Comparison of ENCODE assay signal across 12 cellular contexts in the genomic region with DNA sequence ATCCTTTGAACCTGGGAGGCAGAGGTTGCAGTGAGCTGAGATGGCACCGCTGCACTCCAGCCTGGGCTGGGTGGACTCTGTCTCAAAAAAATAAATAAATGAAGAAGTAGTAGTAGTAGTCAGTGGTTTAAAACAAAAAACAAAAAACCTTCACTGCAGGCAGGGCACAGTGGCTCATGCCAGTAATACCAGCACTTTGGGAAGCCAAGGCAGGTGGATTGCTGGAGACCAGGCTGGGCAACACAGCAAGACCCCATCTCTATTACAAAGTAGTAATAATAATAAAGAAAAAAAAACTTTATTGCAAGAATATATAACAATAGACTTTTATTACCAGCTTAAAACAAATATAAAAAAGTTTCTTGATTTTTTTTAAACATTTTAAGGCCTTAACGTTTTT. TPM values are rescaled to one million over a fixed set of nuclear protein-coding genes. Genes with fewer than 3 reads are reported as not detected.
A peak's percentile ranks its signal among the peaks of the same experiment; 100 is the strongest.
DNase-seq lines count a peak whose midpoint lies in the region; ATAC-seq and FAIRE-seq lines count a peak whose summit lies in the region.
"Had no signal": no experiment of that assay in that cellular context is flagged by ENCODE, and none has a peak within 500 bp of the region (broad histone marks: within the 10 kb centered on the region; RNA-seq: fewer than 3 reads in every experiment).

No MANE protein-coding gene starts in this region.

- DNase-seq in central memory CD8-positive, alpha-beta T cell (ENCODE audit: low spot score in 2 of 2): no peak
- DNase-seq in natural killer cell treated with Interleukin-12 subunit alpha and Interleukin-12 subunit beta and Interleukin-15 and Interleukin-18, amount 100 ng/mL, for 72 hours (ENCODE audit: low spot score): no peak
- DNase-seq in SIG-M5 (lab: John Stamatoyannopoulos, UW) (no peak), Kasumi-1 (lab: John Stamatoyannopoulos, UW) (no peak)
- DNase-seq: IMR-90; NCI-H187; NCI-H446; NK-92 treated with Interleukin-12 subunit alpha and Interleukin-12 subunit beta, amount 100 ng/mL, for 24 hours; SHP77 treated with DMSO at 0.1 percent for 48 hours had no signal

- peaks cover 3 to 66% (median 37%) of the 10 kb centered on the region in 11 experiments for H3K36me3 ChIP-seq in BLaER1 treated with 17β-estradiol and CSF1 and Interleukin-3, amounts not matched to agents 10 nM and 100 nM

- no peak overlapping the region for H3K4me3 ChIP-seq in BLaER1 treated with 17β-estradiol and CSF1 and Interleukin-3, amounts not matched to agents 10 nM and 100 nM

- ATAC-seq in central memory CD8-positive, alpha-beta T cell (replicated peaks; ENCODE audit: extremely low read depth, poor library complexity, severe bottlenecking): no peak
- no peak for ATAC-seq in natural killer cell treated with Interleukin-12 subunit alpha and Interleukin-12 subunit beta and Interleukin-15 and Interleukin-18, amount 100 ng/mL, for 72 hours
- no peak for ATAC-seq in HG03469 (IDR thresholded peaks at IDR 0.05; ENCODE audit: unreplicated experiment)

- H3K4me2 ChIP-seq in BLaER1 treated with 17β-estradiol and CSF1 and Interleukin-3, amounts not matched to agents 10 nM and 100 nM: peak overlapping the region in 6 of 11 experiments; percentile 12 to 94 (median 62); a peak in 9 of 22 replicates

- peak; percentile 33 for FAIRE-seq in G401.6 (lab: Jason Lieb, UNC)

- no peaks in the 10 kb centered on the region for H3K9me3 ChIP-seq in BLaER1 treated with 17β-estradiol and CSF1 and Interleukin-3, amounts not matched to agents 10 nM and 100 nM (replicated peaks in 1 of 11)

- peak overlapping the region in 3 of 11 experiments; percentile 10 to 38 (median 25); a peak in 3 of 22 replicates for H3K27ac ChIP-seq in BLaER1 treated with 17β-estradiol and CSF1 and Interleukin-3, amounts not matched to agents 10 nM and 100 nM

- H3K4me1 Mint-ChIP-seq in central memory CD8-positive, alpha-beta T cell: peaks cover 59% of the 10 kb centered on the region
- peaks cover 47 to 59% of the 10 kb centered on the region in 2 donors for H3K4me1 Mint-ChIP-seq in natural killer cell treated with Interleukin-12 subunit alpha and Interleukin-12 subunit beta and Interleukin-15 and Interleukin-18, amount 100 ng/mL, for 72 hours (ENCODE audit: low read depth in 2 of 2)

- H3K9me3 Mint-ChIP-seq in central memory CD8-positive, alpha-beta T cell: no peaks in the 10 kb centered on the region
- no peaks in the 10 kb centered on the region for H3K9me3 Mint-ChIP-seq in natural killer cell treated with Interleukin-12 subunit alpha and Interleukin-12 subunit beta and Interleukin-15 and Interleukin-18, amount 100 ng/mL, for 72 hours

- H3K4me1 ChIP-seq in BLaER1 treated with 17β-estradiol and CSF1 and Interleukin-3, amounts not matched to agents 10 nM and 100 nM: peaks cover 38 to 98% (median 77%) of the 10 kb centered on the region in 10 experiments

- peaks cover 27% of the 10 kb centered on the region for H3K36me3 Mint-ChIP-seq in central memory CD8-positive, alpha-beta T cell (ENCODE audit: insufficient read depth)
- H3K36me3 Mint-ChIP-seq in natural killer cell treated with Interleukin-12 subunit alpha and Interleukin-12 subunit beta and Interleukin-15 and Interleukin-18, amount 100 ng/mL, for 72 hours: peaks cover 3% of the 10 kb centered on the region

- no peak overlapping the region for H3K9ac ChIP-seq in BLaER1 treated with 17β-estradiol and CSF1 and Interleukin-3, amounts not matched to agents 10 nM and 100 nM

- H3K4me3 Mint-ChIP-seq in central memory CD8-positive, alpha-beta T cell: no peak overlapping the region
- peak overlapping the region; percentile 47 for H3K4me3 Mint-ChIP-seq in natural killer cell treated with Interleukin-12 subunit alpha and Interleukin-12 subunit beta and Interleukin-15 and Interleukin-18, amount 100 ng/mL, for 72 hours

- peak overlapping the region; percentile 52 for H3K27ac Mint-ChIP-seq in central memory CD8-positive, alpha-beta T cell (ENCODE audit: low read depth)
- peak overlapping the region; percentile 52 to 76 for H3K27ac Mint-ChIP-seq in natural killer cell treated with Interleukin-12 subunit alpha and Interleukin-12 subunit beta and Interleukin-15 and Interleukin-18, amount 100 ng/mL, for 72 hours

- H3K27me3 Mint-ChIP-seq in central memory CD8-positive, alpha-beta T cell: no peaks in the 10 kb centered on the region
- no peaks in the 10 kb centered on the region for H3K27me3 Mint-ChIP-seq in natural killer cell treated with Interleukin-12 subunit alpha and Interleukin-12 subunit beta and Interleukin-15 and Interleukin-18, amount 100 ng/mL, for 72 hours

- H4K20me1 ChIP-seq in BLaER1 treated with 17β-estradiol and CSF1 and Interleukin-3, amounts not matched to agents 10 nM and 100 nM: peaks cover 0 to 74% (median 5%) of the 10 kb centered on the region in 11 experiments; a peak in 9 of 22 replicates

- H3K27me3 ChIP-seq in BLaER1 treated with 17β-estradiol and CSF1 and Interleukin-3, amounts not matched to agents 10 nM and 100 nM: no peaks in the 10 kb centered on the region

RNA-seq across cellular contexts. Expression of gene NEK9, which starts 13.8 kb away (rescaled TPM):
- 10 to 100 TPM; 66.6 to 80.0 TPM for total RNA-seq in natural killer cell treated with Interleukin-12 subunit alpha and Interleukin-12 subunit beta and Interleukin-15 and Interleukin-18, amount 100 ng/mL, for 72 hours

RNA-seq across cellular contexts. Expression of gene TMED10, which starts 35.8 kb away (rescaled TPM):
- total RNA-seq in natural killer cell treated with Interleukin-12 subunit alpha and Interleukin-12 subunit beta and Interleukin-15 and Interleukin-18, amount 100 ng/mL, for 72 hours: 100 to 1,000 TPM; 200 to 265 TPM
